In the genomic region with DNA sequence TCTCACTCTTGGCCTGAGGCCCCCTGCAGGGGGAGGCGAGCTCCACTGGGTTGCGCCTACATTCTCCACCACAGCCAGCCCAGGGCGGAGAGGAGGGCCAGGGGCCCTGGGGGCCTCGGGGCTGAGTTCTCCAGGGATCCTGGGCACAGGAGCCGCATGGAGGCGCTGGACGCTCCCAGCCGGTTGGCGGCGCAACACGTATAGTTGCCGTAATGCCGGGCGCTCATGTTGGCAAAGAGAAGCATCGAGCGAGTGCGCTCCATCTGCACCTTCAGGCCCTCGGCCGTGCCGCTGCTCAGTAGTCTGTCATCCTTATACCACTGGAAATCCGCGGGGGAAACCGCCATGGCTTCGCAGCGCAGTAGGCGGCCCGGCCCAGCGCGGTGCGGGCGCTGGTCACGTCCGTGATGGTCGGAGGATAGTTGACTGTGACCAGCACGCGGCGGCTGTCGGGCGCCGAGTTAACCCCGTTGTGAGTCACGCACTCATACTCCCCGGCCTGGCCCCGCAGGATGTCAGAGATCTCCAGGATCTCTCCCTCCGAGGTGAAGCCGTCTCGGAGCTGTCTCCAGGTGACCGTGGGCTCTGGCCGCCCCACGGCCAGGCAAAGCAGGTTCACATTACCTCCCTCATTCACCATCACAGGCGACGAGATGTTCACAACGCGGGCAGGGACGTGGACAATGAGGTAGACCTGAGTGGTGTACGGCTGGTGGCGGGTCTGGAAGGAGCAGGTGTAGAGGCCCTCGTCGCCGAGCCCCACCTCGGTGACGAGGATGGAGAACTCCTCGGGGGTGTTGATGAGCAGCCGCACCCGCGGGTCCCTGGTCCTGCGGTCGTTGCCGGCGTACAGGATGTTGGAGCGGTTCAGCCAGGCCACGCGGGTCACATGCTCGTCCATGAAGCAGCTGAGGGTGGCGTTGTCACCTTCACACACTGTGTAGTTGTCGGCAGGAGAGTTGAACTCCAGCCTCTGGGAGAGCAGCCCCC, we compare ENCODE assay signal across 8 cellular contexts. TPM values are rescaled to one million over a fixed set of nuclear protein-coding genes. Genes with fewer than 3 reads are reported as not detected.
DNase-seq lines count a peak whose midpoint lies in the region; TF ChIP-seq lines count a peak whose summit lies in the region.
"Not testable (repeated sequence)": the region's sequence is repeated elsewhere in the genome, so short reads cannot be mapped to it uniquely, and the experiment has no call there.

No MANE protein-coding gene starts in this region.

- peak overlapping the region; percentile 17 for H3K4me3 ChIP-seq in BJ (ENCODE audit: low read depth, low read length)
- peak overlapping the region; percentile 49 for H3K4me3 ChIP-seq in HUES64 (ENCODE audit: low read length)
- not testable (repeated sequence) for H3K4me3 ChIP-seq in trophoblast cell (ENCODE audit: low read depth, low read length)

- H4K91ac ChIP-seq in trophoblast cell (ENCODE audit: low read depth, low read length) = not testable (repeated sequence)

- H2AK5ac ChIP-seq in trophoblast cell (ENCODE audit: low read length) = not testable (repeated sequence)

- peak overlapping the region; percentile 82 for H3K4me3 Mint-ChIP-seq in T-helper 2 cell treated with Interferon-gamma antibody and Interleukin-4, amounts not matched to agents 5 μg/mL and 100 μg/mL, for 36 hours

- not testable (repeated sequence) for H4K12ac ChIP-seq in trophoblast cell (ENCODE audit: low read depth, low read length)

- not testable (repeated sequence) for H2BK5ac ChIP-seq in trophoblast cell (ENCODE audit: low read depth, low read length, poor library complexity)

- not testable (repeated sequence) for H3K27ac Mint-ChIP-seq in T-helper 2 cell treated with Interferon-gamma antibody and Interleukin-4, amounts not matched to agents 5 μg/mL and 100 μg/mL, for 36 hours

- H4K8ac ChIP-seq in trophoblast cell (ENCODE audit: low read depth, low read length) = not testable (repeated sequence)

- H3K4me2 ChIP-seq in trophoblast cell (ENCODE audit: low read length) = peak overlapping the region; percentile 45

- H2BK12ac ChIP-seq in trophoblast cell (ENCODE audit: low read length) = not testable (repeated sequence)

- not testable (repeated sequence) for H3K4me1 Mint-ChIP-seq in T-helper 2 cell treated with Interferon-gamma antibody and Interleukin-4, amounts not matched to agents 5 μg/mL and 100 μg/mL, for 36 hours (ENCODE audit: low read depth)

- not testable (repeated sequence) for H3K36me3 Mint-ChIP-seq in T-helper 2 cell treated with Interferon-gamma antibody and Interleukin-4, amounts not matched to agents 5 μg/mL and 100 μg/mL, for 36 hours (ENCODE audit: low read depth)

- H3K4me1 ChIP-seq in HUES64 (ENCODE audit: insufficient read depth, low read length) = peaks cover 14% of the 10 kb centered on the region; the same call in 1 of the 2 replicates
- H3K4me1 ChIP-seq in trophoblast cell (ENCODE audit: control insufficient read depth in 1 of 2, insufficient read depth in 2 of 2, low read length in 2 of 2) = not testable (repeated sequence)

- H3K79me2 ChIP-seq in trophoblast cell (ENCODE audit: control insufficient read depth, insufficient read depth, low read length, poor library complexity) = not testable (repeated sequence)

- H2BK120ac ChIP-seq in trophoblast cell (ENCODE audit: insufficient read depth, low read length, poor library complexity) = not testable (repeated sequence)

- not testable (repeated sequence) for H3K14ac ChIP-seq in trophoblast cell (ENCODE audit: low read length)

- H3K9ac ChIP-seq in HUES64 (ENCODE audit: low read depth, low read length) = peak overlapping the region; percentile 21; the same call in 1 of the 2 replicates
- H3K9ac ChIP-seq in trophoblast cell (ENCODE audit: low read length) = not testable (repeated sequence)

- not testable (repeated sequence) for H3K36me3 ChIP-seq in BJ (ENCODE audit: control insufficient read depth, insufficient read depth, low read length); HUES64 (ENCODE audit: insufficient read depth, low read length); trophoblast cell (ENCODE audit: control insufficient read depth in 1 of 2, insufficient read depth in 2 of 2, low read length in 2 of 2)

- H3K9me3 Mint-ChIP-seq in T-helper 2 cell treated with Interferon-gamma antibody and Interleukin-4, amounts not matched to agents 5 μg/mL and 100 μg/mL, for 36 hours = peaks cover 16% of the 10 kb centered on the region

- H3K18ac ChIP-seq in trophoblast cell (ENCODE audit: low read length) = not testable (repeated sequence)

- H3K4ac ChIP-seq in trophoblast cell (ENCODE audit: low read depth, low read length) = not testable (repeated sequence)

- not testable (repeated sequence) for DNase-seq in BJ (ENCODE audit: low read depth)
- peak; percentile 6 for DNase-seq in T-helper 2 cell treated with Interferon-gamma antibody and Interleukin-4, amounts not matched to agents 5 μg/mL and 100 μg/mL, for 36 hours (ENCODE audit: low spot score)
- peak; percentile 75 for DNase-seq in activated effector memory CD4-positive, alpha-beta T cell treated with anti-CD3 and anti-CD28 coated beads, Interleukin-2, amount 50 U/mL, for 16 hours
- DNase-seq in effector CD4-positive, alpha-beta T cell = peak; percentile 24
- DNase-seq in iris pigment epithelial cell (ENCODE audit: low read depth) (peak; percentile 59), trophoblast cell (peak; percentile 28 to 55)
- DNase-seq in stimulated activated CD8-positive, alpha-beta memory T cell treated with anti-CD3 and anti-CD28 coated beads, Interleukin-4, amount 100 ng/mL, for 48 hours = peak; percentile 51

- H3K27me3 Mint-ChIP-seq in T-helper 2 cell treated with Interferon-gamma antibody and Interleukin-4, amounts not matched to agents 5 μg/mL and 100 μg/mL, for 36 hours (ENCODE audit: low read depth) = peaks cover 12% of the 10 kb centered on the region

- H3K9me3 ChIP-seq in HUES64 (ENCODE audit: insufficient read depth, low read depth, low read length) = not testable (repeated sequence)
- H3K9me3 ChIP-seq in trophoblast cell (ENCODE audit: insufficient read depth, low read depth, low read length) = peaks cover 33% of the 10 kb centered on the region

- CTCF ChIA-PET in BJ (lab: Yijun Ruan, JAX) = not testable (repeated sequence)

- H3K23ac ChIP-seq in trophoblast cell (ENCODE audit: low read length) = not testable (repeated sequence)

- H2AFZ ChIP-seq in trophoblast cell (ENCODE audit: insufficient read depth, low read length, poor library complexity) = not testable (repeated sequence)

- TF ChIP-seq CTCF in BJ (IDR thresholded peaks at IDR 0.05; ENCODE audit: insufficient read depth, low read depth, low read length) = peak; percentile 32

- H3K79me1 ChIP-seq in trophoblast cell (ENCODE audit: low read length) = not testable (repeated sequence)

- POLR2A ChIA-PET in BJ (lab: Charles Lee) = not testable (repeated sequence)

- H3K27ac ChIP-seq in HUES64 (ENCODE audit: low read depth, low read length); trophoblast cell (ENCODE audit: low read depth, low read length): not testable (repeated sequence)

- H3K27me3 ChIP-seq in BJ (ENCODE audit: control insufficient read depth, insufficient read depth, low read length); trophoblast cell (ENCODE audit: insufficient read depth, low read length): not testable (repeated sequence)
- peaks cover 19% of the 10 kb centered on the region for H3K27me3 ChIP-seq in HUES64 (ENCODE audit: insufficient read depth, low read length)

- whole genome bisulfite sequencing in HUES64 = 48% methylated on average over 76 of the region's 76 CpGs
- no CpG with 5 or more reads among the region's 76 CpGs for WGBS in trophoblast cell (ENCODE audit: extremely low coverage, insufficient coverage, insufficient read length)

RNA-seq across cellular contexts. Expression of a gene that starts 6.8 kb away (rescaled TPM):
- polyA plus RNA-seq in BJ (2011; rRNA removed) = 0.66 and 1.2 TPM in 2 replicates
- 1.6 and 1.8 TPM in 2 replicates for polyA minus RNA-seq in BJ (2011; rRNA and poly(A)+ RNA removed)
- 17.0 TPM for polyA plus RNA-seq in HUES64 (2013, experiment 1 of 2)
- 19.7 TPM for polyA plus RNA-seq in HUES64 (2013, experiment 2 of 2)
- 1.3 and 1.4 TPM in 2 replicates for polyA plus RNA-seq in trophoblast cell (2013)
